In the genomic region with DNA sequence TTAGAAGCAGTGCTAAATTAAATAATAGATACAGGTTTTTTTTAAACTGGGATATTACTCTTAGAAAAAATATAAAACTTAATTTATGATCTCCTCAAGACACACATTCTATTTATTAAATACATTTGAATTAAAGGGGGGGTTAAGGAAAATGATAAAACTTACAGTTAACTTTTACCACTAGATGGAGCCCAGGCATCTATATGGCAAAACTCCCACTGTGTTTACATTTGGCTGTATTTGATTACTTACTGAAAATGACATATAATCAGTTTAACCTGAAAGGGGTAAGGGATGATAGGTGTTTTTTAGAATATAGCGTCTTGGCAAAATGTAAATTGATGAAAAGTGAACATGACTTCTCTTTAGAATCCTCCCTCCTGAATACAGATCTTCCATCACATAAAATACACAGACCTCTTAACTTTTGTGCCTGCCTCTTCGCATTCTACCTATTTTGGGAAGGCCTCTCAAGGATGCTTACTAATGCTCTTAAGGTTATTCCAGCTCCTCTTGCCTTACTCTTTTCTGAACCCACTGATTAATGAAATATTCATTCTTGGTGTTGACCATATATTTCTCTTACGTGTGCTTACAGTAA, we compare ENCODE assay signal across 7 cellular contexts.
A peak's percentile ranks its signal among the peaks of the same experiment; 100 is the strongest.
DNase-seq lines count a peak whose midpoint lies in the region; ATAC-seq, FAIRE-seq and TF ChIP-seq lines count a peak whose summit lies in the region.

No MANE protein-coding gene starts in this region.

- H3K4me1 Mint-ChIP-seq in activated naive CD8-positive, alpha-beta T cell treated with anti-CD3 and anti-CD28 coated beads for 36 hours: no peaks in the 10 kb centered on the region

- no peaks in the 10 kb centered on the region for H3K9me3 Mint-ChIP-seq in activated naive CD8-positive, alpha-beta T cell treated with anti-CD3 and anti-CD28 coated beads for 36 hours

- FAIRE-seq in K562 (lab: Jason Lieb, UNC): no peak

- no peak overlapping the region for H3K4me2 ChIP-seq in K562 (ENCODE audit: insufficient read depth, low read length)

- no peak for TF ChIP-seq EP300 in K562 (IDR thresholded peaks at IDR 0.05; ENCODE audit: low read length)

- H3K27me3 ChIP-seq in K562 (ENCODE audit: control insufficient read depth in 2 of 2, insufficient read depth in 2 of 2, low read length in 2 of 2): no peaks in the 10 kb centered on the region

- DNase-seq in GM12864 (ENCODE audit: low read depth) (no peak), NCI-H1417 (lab: John Stamatoyannopoulos, UW) (peak; percentile 29 to 77 (median 32)), K562 (ENCODE audit: extremely low read depth in 1 of 4, low spot score in 3 of 4) (peak in 2 of 4 experiments; percentile 2 to 9), midbrain (lab: John Stamatoyannopoulos, UW) (peak; percentile 61)
- no peak for DNase-seq in activated naive CD8-positive, alpha-beta T cell treated with anti-CD3 and anti-CD28 coated beads for 36 hours

- no peak overlapping the region for H3K27ac ChIP-seq in K562 (ENCODE audit: extremely low read depth, low read depth, low read length)

- no peaks in the 10 kb centered on the region for H3K27me3 Mint-ChIP-seq in activated naive CD8-positive, alpha-beta T cell treated with anti-CD3 and anti-CD28 coated beads for 36 hours

- ATAC-seq in K562 (no peak), GM19463 (IDR thresholded peaks at IDR 0.05; ENCODE audit: unreplicated experiment) (no peak), GM21786 (IDR thresholded peaks at IDR 0.05; ENCODE audit: unreplicated experiment) (no peak)

- TF ChIP-seq CTCF in GM12864 (IDR thresholded peaks at IDR 0.05; ENCODE audit: low read depth, low read length, missing control alignments): peak; percentile 25
- peak in 1 of 3 experiments; percentile 44; a peak in 1 of 6 replicates for TF ChIP-seq CTCF in K562 (IDR thresholded peaks at IDR 0.05 in 2 of 3, conservative IDR thresholded peaks at IDR 0.05 in 1 of 3; ENCODE audit: insufficient read depth in 2 of 3, low read depth in 1 of 3, low read length in 3 of 3)

- H3K79me2 ChIP-seq in K562 (ENCODE audit: control insufficient read depth, insufficient read depth, low read length): no peaks in the 10 kb centered on the region

- no peak overlapping the region for H3K4me3 Mint-ChIP-seq in activated naive CD8-positive, alpha-beta T cell treated with anti-CD3 and anti-CD28 coated beads for 36 hours

- no peak overlapping the region for H2AFZ ChIP-seq in K562 (ENCODE audit: low read depth, low read length)

- intact Hi-C loops in K562 (cut with micrococcal nuclease): loop anchor here (5.0 kb wide), 1 partner anchor 746 kb away; no protein-coding TSS in a partner anchor

- no peaks in the 10 kb centered on the region for H3K36me3 ChIP-seq in K562 (ENCODE audit: control insufficient read depth, insufficient read depth, low read length)

- in situ Hi-C loops in K562 (cut with MboI): no loop called here

- no TSS peak for BruUV-seq in K562 (replicated peaks; lab: Mats Ljungman, UMichigan)

- no peaks in the 10 kb centered on the region for H3K4me1 ChIP-seq in K562 (replicated peaks in 1 of 2; ENCODE audit: control insufficient read depth in 2 of 2, insufficient read depth in 2 of 2, low read length in 2 of 2)

- no peaks in the 10 kb centered on the region for H4K20me1 ChIP-seq in K562 (replicated peaks; ENCODE audit: control insufficient read depth, insufficient read depth, low read length)

- peak; percentile 52 to 69 for TF ChIP-seq RAD21 in K562 (CRISPR knock-in tag; conservative IDR thresholded peaks at IDR 0.05 in 1 of 2, IDR thresholded peaks at IDR 0.05 in 1 of 2)

- WGBS in K562 (ENCODE audit: insufficient coverage, low coverage, missing lambda C conversion rate): 9% methylated on average over 3 of the region's 3 CpGs

- H3K4me3 ChIP-seq in GM12864 (ENCODE audit: low read depth, low read length) (no peak overlapping the region), K562 (no peak overlapping the region)

- CTCF ChIA-PET in K562 (lab: Yijun Ruan, JAX; ENCODE audit: low intra/inter-chr PET ratio): no interaction called here

- no peak overlapping the region for H3K9ac ChIP-seq in K562 (ENCODE audit: insufficient read depth in 1 of 2, low read depth in 2 of 2, low read length in 2 of 2)

- H3K36me3 Mint-ChIP-seq in activated naive CD8-positive, alpha-beta T cell treated with anti-CD3 and anti-CD28 coated beads for 36 hours: no peaks in the 10 kb centered on the region

- no peak for TF ChIP-seq POLR2A in K562 (conservative IDR thresholded peaks at IDR 0.05)

- H3K9me1 ChIP-seq in K562 (ENCODE audit: control insufficient read depth, insufficient read depth, low read length): no peaks in the 10 kb centered on the region

- H3K9me3 ChIP-seq in K562 (replicated peaks; ENCODE audit: control insufficient read depth, insufficient read depth, low read depth, low read length): no peaks in the 10 kb centered on the region

- POLR2A ChIA-PET in K562 (lab: Yijun Ruan, JAX): no interaction called here

- no peak overlapping the region for H3K27ac Mint-ChIP-seq in activated naive CD8-positive, alpha-beta T cell treated with anti-CD3 and anti-CD28 coated beads for 36 hours

TF ChIP-seq in K562, 482 proteins besides CTCF, POLR2A, EP300 and RAD21 (continues in another document):
- TF ChIP-seq FOXA3 (CRISPR knock-in tag; conservative IDR thresholded peaks at IDR 0.05 in 1 of 2, IDR thresholded peaks at IDR 0.05 in 1 of 2) (peak in 1 of 2 experiments; percentile 66; a peak in 2 of 4 replicates), MCM3 (IDR thresholded peaks at IDR 0.05) (no peak), RBM17 (IDR thresholded peaks at IDR 0.05; ENCODE audit: borderline replicate concordance, low read depth, low read length) (no peak), BMI1 (IDR thresholded peaks at IDR 0.05; ENCODE audit: low read length) (no peak), FOS (IDR thresholded peaks at IDR 0.05; ENCODE audit: extremely low read depth, insufficient read length) (no peak), PHF20 (IDR thresholded peaks at IDR 0.05; ENCODE audit: partially characterized antibody) (no peak)
- TF ChIP-seq, protein P1, sequence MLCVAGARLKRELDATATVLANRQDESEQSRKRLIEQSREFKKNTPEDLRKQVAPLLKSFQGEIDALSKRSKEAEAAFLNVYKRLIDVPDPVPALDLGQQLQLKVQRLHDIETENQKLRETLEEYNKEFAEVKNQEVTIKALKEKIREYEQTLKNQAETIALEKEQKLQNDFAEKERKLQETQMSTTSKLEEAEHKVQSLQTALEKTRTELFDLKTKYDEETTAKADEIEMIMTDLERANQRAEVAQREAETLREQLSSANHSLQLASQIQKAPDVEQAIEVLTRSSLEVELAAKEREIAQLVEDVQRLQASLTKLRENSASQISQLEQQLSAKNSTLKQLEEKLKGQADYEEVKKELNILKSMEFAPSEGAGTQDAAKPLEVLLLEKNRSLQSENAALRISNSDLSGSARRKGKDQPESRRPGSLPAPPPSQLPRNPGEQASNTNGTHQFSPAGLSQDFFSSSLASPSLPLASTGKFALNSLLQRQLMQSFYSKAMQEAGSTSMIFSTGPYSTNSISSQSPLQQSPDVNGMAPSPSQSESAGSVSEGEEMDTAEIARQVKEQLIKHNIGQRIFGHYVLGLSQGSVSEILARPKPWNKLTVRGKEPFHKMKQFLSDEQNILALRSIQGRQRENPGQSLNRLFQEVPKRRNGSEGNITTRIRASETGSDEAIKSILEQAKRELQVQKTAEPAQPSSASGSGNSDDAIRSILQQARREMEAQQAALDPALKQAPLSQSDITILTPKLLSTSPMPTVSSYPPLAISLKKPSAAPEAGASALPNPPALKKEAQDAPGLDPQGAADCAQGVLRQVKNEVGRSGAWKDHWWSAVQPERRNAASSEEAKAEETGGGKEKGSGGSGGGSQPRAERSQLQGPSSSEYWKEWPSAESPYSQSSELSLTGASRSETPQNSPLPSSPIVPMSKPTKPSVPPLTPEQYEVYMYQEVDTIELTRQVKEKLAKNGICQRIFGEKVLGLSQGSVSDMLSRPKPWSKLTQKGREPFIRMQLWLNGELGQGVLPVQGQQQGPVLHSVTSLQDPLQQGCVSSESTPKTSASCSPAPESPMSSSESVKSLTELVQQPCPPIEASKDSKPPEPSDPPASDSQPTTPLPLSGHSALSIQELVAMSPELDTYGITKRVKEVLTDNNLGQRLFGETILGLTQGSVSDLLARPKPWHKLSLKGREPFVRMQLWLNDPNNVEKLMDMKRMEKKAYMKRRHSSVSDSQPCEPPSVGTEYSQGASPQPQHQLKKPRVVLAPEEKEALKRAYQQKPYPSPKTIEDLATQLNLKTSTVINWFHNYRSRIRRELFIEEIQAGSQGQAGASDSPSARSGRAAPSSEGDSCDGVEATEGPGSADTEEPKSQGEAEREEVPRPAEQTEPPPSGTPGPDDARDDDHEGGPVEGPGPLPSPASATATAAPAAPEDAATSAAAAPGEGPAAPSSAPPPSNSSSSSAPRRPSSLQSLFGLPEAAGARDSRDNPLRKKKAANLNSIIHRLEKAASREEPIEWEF (CRISPR knock-in tag; IDR thresholded peaks at IDR 0.05): no peak
- TF ChIP-seq, protein P2, sequence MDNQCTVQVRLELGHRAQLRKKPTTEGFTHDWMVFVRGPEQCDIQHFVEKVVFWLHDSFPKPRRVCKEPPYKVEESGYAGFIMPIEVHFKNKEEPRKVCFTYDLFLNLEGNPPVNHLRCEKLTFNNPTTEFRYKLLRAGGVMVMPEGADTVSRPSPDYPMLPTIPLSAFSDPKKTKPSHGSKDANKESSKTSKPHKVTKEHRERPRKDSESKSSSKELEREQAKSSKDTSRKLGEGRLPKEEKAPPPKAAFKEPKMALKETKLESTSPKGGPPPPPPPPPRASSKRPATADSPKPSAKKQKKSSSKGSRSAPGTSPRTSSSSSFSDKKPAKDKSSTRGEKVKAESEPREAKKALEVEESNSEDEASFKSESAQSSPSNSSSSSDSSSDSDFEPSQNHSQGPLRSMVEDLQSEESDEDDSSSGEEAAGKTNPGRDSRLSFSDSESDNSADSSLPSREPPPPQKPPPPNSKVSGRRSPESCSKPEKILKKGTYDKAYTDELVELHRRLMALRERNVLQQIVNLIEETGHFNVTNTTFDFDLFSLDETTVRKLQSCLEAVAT (IDR thresholded peaks at IDR 0.05): no peak

Comparison
In these comparisons a context has a peak if more than half of its experiments do, and no peak if none do; other contexts are left out.
1. DNase-seq: peak in NCI-H1417 (3 of 3) and midbrain (single experiment); none in GM12864 (single experiment) and activated naive CD8-positive, alpha-beta T cell treated with anti-CD3 and anti-CD28 coated beads for 36 hours (single experiment).